8 cellular contexts compared by ENCODE assay signal in the genomic region with DNA sequence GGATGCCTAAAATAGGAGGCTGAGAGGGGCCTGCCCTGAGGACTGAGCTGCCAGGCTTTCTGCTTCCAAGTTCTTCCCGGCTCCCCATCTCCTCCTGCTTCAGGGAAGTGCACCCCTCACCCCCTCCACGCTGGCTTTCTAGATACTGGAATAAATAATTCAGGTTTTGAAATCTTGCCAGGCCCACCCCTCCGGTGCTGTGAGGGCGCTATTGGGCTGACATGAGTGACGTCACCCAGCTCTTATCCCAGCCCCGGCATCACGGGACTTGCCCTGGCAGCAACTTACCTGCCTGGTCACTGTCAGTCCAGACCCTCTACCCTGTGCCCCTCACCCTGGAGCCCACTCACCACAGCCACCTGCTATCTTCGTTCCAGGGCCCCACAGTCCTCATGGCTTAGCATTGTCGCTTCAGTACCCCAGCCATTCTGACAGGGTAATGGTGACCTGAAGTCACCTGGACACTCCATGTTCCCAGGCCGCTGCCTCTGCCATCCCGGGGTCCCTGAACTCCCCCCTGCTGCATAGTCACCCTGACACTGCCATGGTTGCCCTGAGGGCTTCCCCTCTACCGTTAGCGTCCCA. TPM values are rescaled to one million over a fixed set of nuclear protein-coding genes. Genes with fewer than 3 reads are reported as not detected.
DNase-seq lines count a peak whose midpoint lies in the region; ATAC-seq and TF ChIP-seq lines count a peak whose summit lies in the region.

No MANE protein-coding gene starts in this region.

- no peak overlapping the region for H3K27ac ChIP-seq in SK-N-MC
- no peak overlapping the region for H3K27ac ChIP-seq in colonic mucosa

- H3K27me3 ChIP-seq in colonic mucosa = no peaks in the 10 kb centered on the region

- CTCF ChIA-PET in activated CD4-positive, alpha-beta T cell treated with anti-CD3 and anti-CD28 coated beads for 36 hours (lab: Charles Lee) = interaction anchor here (0.6 to 12.0 kb wide), 20 partner anchors 10 to 297 kb away, joined by 3 to 178 read pairs (median 3); a partner anchor contains a TSS

- no peak for TF ChIP-seq CTCF in colonic mucosa (IDR thresholded peaks at IDR 0.05)

- ATAC-seq in activated CD4-positive, alpha-beta T cell treated with anti-CD3 and anti-CD28 coated beads for 36 hours = no peak
- no peak for ATAC-seq in stimulated activated naive B cell treated with anti-CD40 and anti-IgM and Interleukin-4, amounts not matched to agents 10 μg/mL and 1 μg/mL and 100 μg/mL, for 72 hours (replicated peaks)
- ATAC-seq in GM19395 (IDR thresholded peaks at IDR 0.05; ENCODE audit: unreplicated experiment) = no peak

- H3K36me3 ChIP-seq in SK-N-MC (ENCODE audit: insufficient read depth, low read length) (no peaks in the 10 kb centered on the region), colonic mucosa (no peaks in the 10 kb centered on the region)

- no peaks in the 10 kb centered on the region for H3K9me3 ChIP-seq in SK-N-MC (ENCODE audit: low read depth, low read length)
- no peaks in the 10 kb centered on the region for H3K9me3 ChIP-seq in colonic mucosa

- H3K36me3 Mint-ChIP-seq in activated CD4-positive, alpha-beta T cell treated with anti-CD3 and anti-CD28 coated beads for 36 hours (ENCODE audit: low read depth) = no peaks in the 10 kb centered on the region
- no peaks in the 10 kb centered on the region for H3K36me3 Mint-ChIP-seq in stimulated activated naive B cell treated with anti-CD40 and anti-IgM and Interleukin-4, amounts not matched to agents 10 μg/mL and 1 μg/mL and 100 μg/mL, for 72 hours

- peaks cover 14% of the 10 kb centered on the region for H3K4me1 Mint-ChIP-seq in activated CD4-positive, alpha-beta T cell treated with anti-CD3 and anti-CD28 coated beads for 36 hours
- peaks cover 23 to 38% of the 10 kb centered on the region in 2 donors for H3K4me1 Mint-ChIP-seq in stimulated activated naive B cell treated with anti-CD40 and anti-IgM and Interleukin-4, amounts not matched to agents 10 μg/mL and 1 μg/mL and 100 μg/mL, for 72 hours

- peak; percentile 59 for DNase-seq in activated CD4-positive, alpha-beta T cell treated with anti-CD3 and anti-CD28 coated beads for 36 hours
- no peak for DNase-seq in activated CD4-positive, alpha-beta T cell treated with anti-CD3 and anti-CD28 coated beads for 1 hour
- DNase-seq in SK-N-MC (ENCODE audit: low read depth, low spot score) = no peak
- DNase-seq in colonic mucosa = peak; percentile 68
- DNase-seq in left kidney (ENCODE audit: low read depth, low spot score) = peak; percentile 63
- no peak for DNase-seq in stimulated activated naive B cell treated with anti-CD40 and anti-IgM and Interleukin-4, amounts not matched to agents 10 μg/mL and 1 μg/mL and 100 μg/mL, for 72 hours
- no peak for DNase-seq in HuH-7.5 (ENCODE audit: low spot score)

- H3K27ac Mint-ChIP-seq in activated CD4-positive, alpha-beta T cell treated with anti-CD3 and anti-CD28 coated beads for 36 hours = peak overlapping the region; percentile 92
- peak overlapping the region; percentile 96 for H3K27ac Mint-ChIP-seq in stimulated activated naive B cell treated with anti-CD40 and anti-IgM and Interleukin-4, amounts not matched to agents 10 μg/mL and 1 μg/mL and 100 μg/mL, for 72 hours

- intact Hi-C loops in activated CD4-positive, alpha-beta T cell treated with anti-CD3 and anti-CD28 coated beads for 36 hours (cut with DNase I, micrococcal nuclease) = loop anchor here (1.0 to 2.0 kb wide), 12 partner anchors 26 to 347 kb away; a partner anchor contains a TSS
- intact Hi-C loops in colonic mucosa (cut with DNase I) = loop anchor here (10.0 kb wide), 1 partner anchor 347 kb away; no protein-coding TSS in a partner anchor

- no peaks in the 10 kb centered on the region for H3K27me3 Mint-ChIP-seq in activated CD4-positive, alpha-beta T cell treated with anti-CD3 and anti-CD28 coated beads for 36 hours
- peaks cover 0 to 3% of the 10 kb centered on the region in 2 donors for H3K27me3 Mint-ChIP-seq in stimulated activated naive B cell treated with anti-CD40 and anti-IgM and Interleukin-4, amounts not matched to agents 10 μg/mL and 1 μg/mL and 100 μg/mL, for 72 hours

- peak overlapping the region; percentile 88 for H3K4me3 ChIP-seq in SK-N-MC
- H3K4me3 ChIP-seq in colonic mucosa = peak overlapping the region; percentile 58

- peaks cover 5% of the 10 kb centered on the region for H3K4me1 ChIP-seq in colonic mucosa

- POLR2A ChIA-PET in activated CD4-positive, alpha-beta T cell treated with anti-CD3 and anti-CD28 coated beads for 36 hours (lab: Charles Lee) = interaction anchor here (0.6 to 1.6 kb wide), 4 partner anchors 26 to 91 kb away, joined by 3 to 4 read pairs (median 3); no protein-coding TSS in a partner anchor

- no peaks in the 10 kb centered on the region for H3K9me3 Mint-ChIP-seq in activated CD4-positive, alpha-beta T cell treated with anti-CD3 and anti-CD28 coated beads for 36 hours (ENCODE audit: low read depth)
- no peaks in the 10 kb centered on the region for H3K9me3 Mint-ChIP-seq in stimulated activated naive B cell treated with anti-CD40 and anti-IgM and Interleukin-4, amounts not matched to agents 10 μg/mL and 1 μg/mL and 100 μg/mL, for 72 hours

- peak overlapping the region; percentile 70 for H3K4me3 Mint-ChIP-seq in activated CD4-positive, alpha-beta T cell treated with anti-CD3 and anti-CD28 coated beads for 36 hours
- peak overlapping the region; percentile 87 to 93 for H3K4me3 Mint-ChIP-seq in stimulated activated naive B cell treated with anti-CD40 and anti-IgM and Interleukin-4, amounts not matched to agents 10 μg/mL and 1 μg/mL and 100 μg/mL, for 72 hours

- no peak overlapping the region for H3K9ac ChIP-seq in SK-N-MC (ENCODE audit: insufficient read length)
- H3K9ac ChIP-seq in colonic mucosa (ENCODE audit: low read depth in 2 of 2, low read length in 2 of 2) = peak overlapping the region; percentile 58 to 66

RNA-seq across cellular contexts. Expression of a gene that starts 0.8 kb away (rescaled TPM):
- 1 to 10 TPM; 1.1 to 1.3 TPM for total RNA-seq in activated CD4-positive, alpha-beta T cell treated with anti-CD3 and anti-CD28 coated beads for 36 hours
- total RNA-seq in colonic mucosa = under 1 TPM; 0.32 to 0.49 TPM

RNA-seq across cellular contexts. Expression of a gene that starts 8.5 kb away (rescaled TPM):
- total RNA-seq in activated CD4-positive, alpha-beta T cell treated with anti-CD3 and anti-CD28 coated beads for 36 hours = not detected
- total RNA-seq in colonic mucosa = 1 to 10 TPM in 1 of 2 donors, under 1 TPM in 1; 0.69 to 1.7 TPM

RNA-seq across cellular contexts. Expression of a gene that starts 17.0 kb away (rescaled TPM):
- not detected for total RNA-seq in activated CD4-positive, alpha-beta T cell treated with anti-CD3 and anti-CD28 coated beads for 36 hours
- 1 to 10 TPM in 1 of 2 donors, under 1 TPM in 1; 0.42 to 1.5 TPM for total RNA-seq in colonic mucosa

RNA-seq across cellular contexts. Expression of a gene that starts 24.8 kb away (rescaled TPM):
- total RNA-seq in activated CD4-positive, alpha-beta T cell treated with anti-CD3 and anti-CD28 coated beads for 36 hours = 1 to 10 TPM; 6.5 to 8.8 TPM
- 10 to 100 TPM; 21.7 to 41.0 TPM for total RNA-seq in colonic mucosa

RNA-seq across cellular contexts. Expression of a gene that starts 49.8 kb away (rescaled TPM):
- 10 to 100 TPM; 21.4 to 26.1 TPM for total RNA-seq in activated CD4-positive, alpha-beta T cell treated with anti-CD3 and anti-CD28 coated beads for 36 hours
- total RNA-seq in colonic mucosa = 10 to 100 TPM; 15.6 to 17.4 TPM

Comparison
In these comparisons a context has a peak if more than half of its experiments do, and no peak if none do; other contexts are left out.
1. DNase-seq: peak in activated CD4-positive, alpha-beta T cell treated with anti-CD3 and anti-CD28 coated beads for 36 hours (single experiment), colonic mucosa (single experiment) and left kidney (single experiment); none in activated CD4-positive, alpha-beta T cell treated with anti-CD3 and anti-CD28 coated beads for 1 hour (single experiment), SK-N-MC (single experiment), stimulated activated naive B cell treated with anti-CD40 and anti-IgM and Interleukin-4, amounts not matched to agents 10 μg/mL and 1 μg/mL and 100 μg/mL, for 72 hours (single experiment) and HuH-7.5 (single experiment).